12 cellular contexts compared by ENCODE assay signal in genomic region chr11:11691296-11692141, GRCh38.
DNase-seq lines count a peak whose midpoint lies in the region; ATAC-seq and TF ChIP-seq lines count a peak whose summit lies in the region.
"Had no signal": no experiment of that assay in that cellular context is flagged by ENCODE, and none has a peak within 500 bp of the region (broad histone marks: within the 10 kb centered on the region; RNA-seq: fewer than 3 reads in every experiment).

No MANE protein-coding gene starts in this region.

- H3K4me2 ChIP-seq in neural progenitor cell: peak overlapping the region; percentile 68

- peaks cover 5% of the 10 kb centered on the region for H3K36me3 Mint-ChIP-seq in neural progenitor cell

- no peak overlapping the region for H3K4me3 ChIP-seq in HEK293 (ENCODE audit: low read depth, low read length)
- H3K4me3 ChIP-seq in neural progenitor cell: peak overlapping the region; percentile 31

- H3K27ac ChIP-seq in HEK293 (ENCODE audit: extremely low read depth, low read depth, low read length) (no peak overlapping the region), neural progenitor cell (peak overlapping the region; percentile 27)

- H3K4me1 Mint-ChIP-seq in neural progenitor cell: peaks cover 17% of the 10 kb centered on the region
- H3K4me1 Mint-ChIP-seq: naive thymus-derived CD4-positive, alpha-beta T cell had no signal

- H3K9ac ChIP-seq in neural progenitor cell: no peak overlapping the region

- no peaks in the 10 kb centered on the region for H4K20me1 ChIP-seq in neural progenitor cell (ENCODE audit: low read depth)

- peaks cover 16% of the 10 kb centered on the region for H3F3A ChIP-seq in neural progenitor cell (ENCODE audit: low read depth)

- no peak for ATAC-seq in GM18498 (IDR thresholded peaks at IDR 0.05; ENCODE audit: unreplicated experiment)
- ATAC-seq: effector memory CD8-positive, alpha-beta T cell; naive thymus-derived CD4-positive, alpha-beta T cell had no signal

- CTCF ChIA-PET in HEK293 (lab: Yijun Ruan, JAX): no interaction called here
- CTCF ChIA-PET in GM10248 (lab: Yijun Ruan, JAX): interaction anchor here (1.1 to 1.3 kb wide), 2 partner anchors 31 to 107 kb away, joined by 3 read pairs; no protein-coding TSS in a partner anchor

- no peaks in the 10 kb centered on the region for H3K79me2 ChIP-seq in neural progenitor cell (ENCODE audit: low read depth)

- H3K36me3 ChIP-seq in HEK293 (ENCODE audit: control insufficient read depth in 2 of 2, insufficient read depth in 1 of 2, low read length in 2 of 2) (no peaks in the 10 kb centered on the region), neural progenitor cell (no peaks in the 10 kb centered on the region)

- peaks cover 13% of the 10 kb centered on the region for H3K9me3 Mint-ChIP-seq in neural progenitor cell
- H3K9me3 Mint-ChIP-seq: effector memory CD8-positive, alpha-beta T cell had no signal

- peak overlapping the region; percentile 55 for H3K4me3 Mint-ChIP-seq in neural progenitor cell
- H3K4me3 Mint-ChIP-seq: effector memory CD8-positive, alpha-beta T cell; naive thymus-derived CD4-positive, alpha-beta T cell had no signal

- peaks cover 4% of the 10 kb centered on the region for H3K27me3 Mint-ChIP-seq in neural progenitor cell (ENCODE audit: insufficient read depth, low read depth)

- TF ChIP-seq CTCF in HEK293 (tag by site-specific recombination; IDR thresholded peaks at IDR 0.05) (no peak), neural progenitor cell (IDR thresholded peaks at IDR 0.05) (no peak), GM10248 (IDR thresholded peaks at IDR 0.05; ENCODE audit: control extremely low read depth, extremely low read depth, low read depth, missing control alignments) (no peak)

- no peaks in the 10 kb centered on the region for H3K4me1 ChIP-seq in HEK293 (ENCODE audit: control insufficient read depth, insufficient read depth, low read length)
- H3K4me1 ChIP-seq in neural progenitor cell: peaks cover 17% of the 10 kb centered on the region

- DNase-seq in NCI-H2029 treated with DMSO at 0.1 percent for 48 hours (lab: John Stamatoyannopoulos, UW): peak; percentile 59
- peak; percentile 32 to 38 for DNase-seq in dermis microvascular lymphatic vessel endothelial cell (ENCODE audit: low read depth in 2 of 2)
- peak; percentile 93 for DNase-seq in neural progenitor cell (ENCODE audit: low spot score)
- no peak for DNase-seq in HuH-7 (ENCODE audit: low spot score)
- DNase-seq in GM10248 (ENCODE audit: extremely low spot score): no peak
- DNase-seq: effector memory CD8-positive, alpha-beta T cell; foreskin melanocyte; GDM1; Kasumi-1; naive thymus-derived CD4-positive, alpha-beta T cell had no signal

- H3K27ac Mint-ChIP-seq in neural progenitor cell: peak overlapping the region; percentile 86
- H3K27ac Mint-ChIP-seq: effector memory CD8-positive, alpha-beta T cell; naive thymus-derived CD4-positive, alpha-beta T cell had no signal

- H3K9me3 ChIP-seq in HEK293 (ENCODE audit: control insufficient read depth, insufficient read depth, low read depth, low read length) (no peaks in the 10 kb centered on the region), neural progenitor cell (ENCODE audit: low read depth) (no peaks in the 10 kb centered on the region)

- POLR2A ChIA-PET in HEK293 (lab: Yijun Ruan, JAX) (no interaction called here), GM10248 (lab: Yijun Ruan, JAX) (no interaction called here)

- H2AFZ ChIP-seq in neural progenitor cell (replicated peaks): peak overlapping the region; percentile 74

- H3K27me3 ChIP-seq in neural progenitor cell: no peaks in the 10 kb centered on the region

TF ChIP-seq in HEK293, 187 proteins besides CTCF, POLR2A, EP300 and RAD21:
- no peak for TF ChIP-seq ZNF292 (tag by site-specific recombination; IDR thresholded peaks at IDR 0.05; ENCODE audit: borderline replicate concordance, low read depth)
- no peak for TF ChIP-seq ZNF202 (tag by site-specific recombination; IDR thresholded peaks at IDR 0.05; ENCODE audit: borderline replicate concordance)
- TF ChIP-seq ZNF394 (tag by site-specific recombination; IDR thresholded peaks at IDR 0.05; ENCODE audit: borderline replicate concordance): no peak
- no peak for TF ChIP-seq ZNF24 (tag by site-specific recombination; IDR thresholded peaks at IDR 0.05)
- no peak for TF ChIP-seq HOXA7 (CRISPR knock-in tag; IDR thresholded peaks at IDR 0.05; ENCODE audit: borderline replicate concordance)
- TF ChIP-seq EGR2 (tag by site-specific recombination; IDR thresholded peaks at IDR 0.05; ENCODE audit: low read depth): 0 out of 2 replicates have a peak, but pooled peaks have one; percentile 13
- no peak for TF ChIP-seq GLIS1 (tag by site-specific recombination; IDR thresholded peaks at IDR 0.05)

Comparison
In these comparisons a context has a peak if more than half of its experiments do, and no peak if none do; other contexts are left out.
1. DNase-seq: peak in NCI-H2029 treated with DMSO at 0.1 percent for 48 hours (single experiment), dermis microvascular lymphatic vessel endothelial cell (2 of 2) and neural progenitor cell (single experiment); none in HuH-7 (single experiment) and GM10248 (single experiment).